15 cellular contexts compared by ENCODE assay signal in genomic region chr4:56360071-56360470, GRCh38.
"Had no signal": no experiment of that assay in that cellular context is flagged by ENCODE, and none has a peak within 500 bp of the region (broad histone marks: within the 10 kb centered on the region; RNA-seq: fewer than 3 reads in every experiment).

No MANE protein-coding gene starts in this region.

- H3K9me3 ChIP-seq: body of pancreas, pancreas, sigmoid colon had no signal

- DNase-seq: activated CD4-positive, alpha-beta memory T cell treated with anti-CD3 and anti-CD28 coated beads, Interleukin-2, amount 10 ng/mL, durations not matched to agents 7 days and 5 days; activated CD4-positive, alpha-beta T cell treated with anti-CD3 and anti-CD28 coated beads for 36 hours; activated effector memory CD4-positive, alpha-beta T cell treated with Interleukin-2 at 50 U/mL for 16 hours; activated T-cell treated with anti-CD3 and anti-CD28 coated beads, Interleukin-2, amount 50 U/mL, for 24 hours; amygdala; body of pancreas; effector CD8-positive, alpha-beta T cell; islet precursor cell; naive B cell; pancreas; sigmoid colon; stimulated activated CD4-positive, alpha-beta T cell treated with anti-CD3 and anti-CD28 coated beads, Interleukin-12 subunit alpha, Interleukin-12 subunit beta, amount 100 ng/mL, for 4 hours; T-cell; T1000 had no signal

- H3K4me3 ChIP-seq: body of pancreas, pancreas, sigmoid colon had no signal

- ATAC-seq: activated CD4-positive, alpha-beta T cell treated with anti-CD3 and anti-CD28 coated beads for 36 hours; body of pancreas; pancreas; stimulated activated memory B cell treated with anti-CD40 and anti-IgM and Interleukin-4, amounts not matched to agents 10 μg/mL and 1 μg/mL and 100 μg/mL, for 72 hours; T-cell had no signal

- H3K27me3 ChIP-seq: body of pancreas, pancreas, sigmoid colon had no signal

- H3K4me1 ChIP-seq: body of pancreas, pancreas, sigmoid colon had no signal

- H3K27ac ChIP-seq: body of pancreas, pancreas, sigmoid colon had no signal
